ENCODE assay signal across 14 cellular contexts in the genomic region with DNA sequence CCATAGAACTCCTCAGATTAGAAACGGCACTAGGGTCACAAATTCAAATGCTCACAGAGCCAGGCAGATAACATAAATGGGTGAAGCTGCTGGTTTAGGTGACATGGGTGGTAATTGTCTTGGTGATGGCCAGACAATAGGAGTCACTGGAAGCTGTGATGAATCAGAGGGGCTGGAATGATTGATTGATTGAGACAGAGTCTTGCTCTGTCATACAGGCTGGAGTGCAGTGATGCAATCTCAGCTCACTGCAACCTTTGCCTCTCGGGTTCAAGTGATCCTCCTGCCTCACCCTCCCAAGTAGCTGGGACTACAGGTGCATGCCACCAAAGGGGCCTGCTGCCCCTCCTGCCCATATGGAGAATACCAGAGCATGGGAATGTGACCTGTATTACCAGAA.
A peak's percentile ranks its signal among the peaks of the same experiment; 100 is the strongest.
DNase-seq lines count a peak whose midpoint lies in the region; ATAC-seq and TF ChIP-seq lines count a peak whose summit lies in the region.
"Had no signal": no experiment of that assay in that cellular context is flagged by ENCODE, and none has a peak within 500 bp of the region (broad histone marks: within the 10 kb centered on the region; RNA-seq: fewer than 3 reads in every experiment).

No MANE protein-coding gene starts in this region.

- H3F3A ChIP-seq in PC-9 (ENCODE audit: insufficient read depth, low read depth): peaks cover 39% of the 10 kb centered on the region

- POLR2A ChIA-PET in PC-9 (lab: Charles Lee; ENCODE audit: unreplicated experiment): no interaction called here

- TF ChIP-seq CTCF in PC-9 (conservative IDR thresholded peaks at IDR 0.05) (no peak), epithelial cell of esophagus (IDR thresholded peaks at IDR 0.05; ENCODE audit: insufficient read depth, low read depth, low read length, missing control alignments) (no peak)

- H3K36me3 ChIP-seq in PC-9 (ENCODE audit: low read depth): 0 out of 2 replicates have a peak, but pooled peaks cover 5% of the 10 kb centered on the region

- H3K27ac ChIP-seq in PC-9: peak overlapping the region; percentile 26; the same call in 1 of the 2 replicates
- H3K27ac ChIP-seq: HL-60 had no signal

- H3K36me3 Mint-ChIP-seq in stimulated activated effector memory CD8-positive, alpha-beta T cell treated with anti-CD3 and anti-CD28 coated beads, Interleukin-12 subunit alpha, Interleukin-12 subunit beta, amount 100 ng/mL, for 72 hours: no peaks in the 10 kb centered on the region

- H3K4me3 Mint-ChIP-seq in stimulated activated effector memory CD8-positive, alpha-beta T cell treated with anti-CD3 and anti-CD28 coated beads, Interleukin-12 subunit alpha, Interleukin-12 subunit beta, amount 100 ng/mL, for 72 hours: no peak overlapping the region
- H3K4me3 Mint-ChIP-seq: CD14-positive monocyte, HFFc6 had no signal

- peaks cover 66% of the 10 kb centered on the region for H3K79me2 ChIP-seq in PC-9 (ENCODE audit: low read depth)

- DNase-seq in HPDE6-E6E7 (ENCODE audit: extremely low spot score) (peak; percentile 67), PC-9 (peak in 1 of 2 experiments; percentile 78), epithelial cell of esophagus (ENCODE audit: low read depth) (peak; percentile 71), erythroblast (lab: John Stamatoyannopoulos, UW) (no peak), sciatic nerve (ENCODE audit: low spot score) (no peak)
- no peak for DNase-seq in stimulated activated effector memory CD8-positive, alpha-beta T cell treated with anti-CD3 and anti-CD28 coated beads, Interleukin-12 subunit alpha, Interleukin-12 subunit beta, amount 100 ng/mL, for 72 hours (ENCODE audit: low spot score in 2 of 2)
- DNase-seq: DMS79 treated with DMSO at 0.1 percent for 48 hours, HFFc6, MV-4-11, NCI-H510A, NCI-H774 had no signal

- TF ChIP-seq POLR2A in erythroblast (IDR thresholded peaks at IDR 0.05; ENCODE audit: low read length): no peak

- H3K4me3 ChIP-seq in PC-9 (no peak overlapping the region), epithelial cell of esophagus (ENCODE audit: low read length) (no peak overlapping the region)

- no peaks in the 10 kb centered on the region for H3K9me2 ChIP-seq in PC-9 (ENCODE audit: insufficient read depth)

- no peak overlapping the region for H2AFZ ChIP-seq in PC-9

- H4K20me1 ChIP-seq in PC-9 (ENCODE audit: insufficient read depth): no peaks in the 10 kb centered on the region

- H3K27ac Mint-ChIP-seq in stimulated activated effector memory CD8-positive, alpha-beta T cell treated with anti-CD3 and anti-CD28 coated beads, Interleukin-12 subunit alpha, Interleukin-12 subunit beta, amount 100 ng/mL, for 72 hours: no peak overlapping the region
- H3K27ac Mint-ChIP-seq: CD14-positive monocyte, HFFc6 had no signal

- ATAC-seq in stimulated activated effector memory CD8-positive, alpha-beta T cell treated with anti-CD3 and anti-CD28 coated beads, Interleukin-12 subunit alpha, Interleukin-12 subunit beta, amount 100 ng/mL, for 72 hours: peak; percentile 51
- ATAC-seq in sciatic nerve (no peak), HG03432 (IDR thresholded peaks at IDR 0.05; ENCODE audit: unreplicated experiment) (no peak)

- CTCF ChIA-PET in PC-9 (lab: Charles Lee): interaction anchor here (0.6 kb wide), 1 partner anchor 321 kb away, joined by 3 read pairs; no protein-coding TSS in a partner anchor

- no TSS peak for BruUV-seq in PC-9 (replicated peaks; lab: Mats Ljungman, UMichigan)

- peaks cover 81% of the 10 kb centered on the region for H3K4me1 ChIP-seq in PC-9 (replicated peaks; ENCODE audit: insufficient read depth)

- no peaks in the 10 kb centered on the region for H3K9me3 ChIP-seq in PC-9 (ENCODE audit: insufficient read depth, low read depth)

- intact Hi-C loops in PC-9 (cut with micrococcal nuclease; ENCODE audit: unreplicated experiment) (no loop called here), sciatic nerve (cut with DNase I) (no loop called here)

- no peaks in the 10 kb centered on the region for H3K9me3 Mint-ChIP-seq in stimulated activated effector memory CD8-positive, alpha-beta T cell treated with anti-CD3 and anti-CD28 coated beads, Interleukin-12 subunit alpha, Interleukin-12 subunit beta, amount 100 ng/mL, for 72 hours
- H3K9me3 Mint-ChIP-seq: HFFc6 had no signal

- H3K4me1 Mint-ChIP-seq in stimulated activated effector memory CD8-positive, alpha-beta T cell treated with anti-CD3 and anti-CD28 coated beads, Interleukin-12 subunit alpha, Interleukin-12 subunit beta, amount 100 ng/mL, for 72 hours: peaks cover 19% of the 10 kb centered on the region

- peak overlapping the region; percentile 30 for H3K4me2 ChIP-seq in PC-9

- H3K27me3 ChIP-seq in PC-9 (ENCODE audit: insufficient read depth, low read depth): no peaks in the 10 kb centered on the region

Comparison
In these comparisons a context has a peak if more than half of its experiments do, and no peak if none do; other contexts are left out.
1. DNase-seq: peak in HPDE6-E6E7 (single experiment) and epithelial cell of esophagus (single experiment); none in stimulated activated effector memory CD8-positive, alpha-beta T cell treated with anti-CD3 and anti-CD28 coated beads, Interleukin-12 subunit alpha, Interleukin-12 subunit beta, amount 100 ng/mL, for 72 hours (0 of 2), erythroblast (0 of 2) and sciatic nerve (single experiment).